9 cellular contexts compared by ENCODE assay signal in genomic region chr6:111759836-111760785, GRCh38.
A peak's percentile ranks its signal among the peaks of the same experiment; 100 is the strongest.
DNase-seq lines count a peak whose midpoint lies in the region; ATAC-seq and TF ChIP-seq lines count a peak whose summit lies in the region.
"Had no signal": no experiment of that assay in that cellular context is flagged by ENCODE, and none has a peak within 500 bp of the region (broad histone marks: within the 10 kb centered on the region; RNA-seq: fewer than 3 reads in every experiment).

No MANE protein-coding gene starts in this region.

- peak overlapping the region in 1 of 2 donors; percentile 4 for H3K27ac ChIP-seq in prostate gland

- TF ChIP-seq CTCF in endothelial cell (IDR thresholded peaks at IDR 0.05; ENCODE audit: unreplicated experiment) (no peak), omental fat pad (IDR thresholded peaks at IDR 0.05) (no peak), GM10248 (IDR thresholded peaks at IDR 0.05; ENCODE audit: control extremely low read depth, extremely low read depth, low read depth, missing control alignments) (no peak), prostate gland (IDR thresholded peaks at IDR 0.05) (no peak)

- H3K36me3 ChIP-seq in prostate gland: no peaks in the 10 kb centered on the region

- H3K4me1 Mint-ChIP-seq in T-helper 17 cell (peaks cover 77% of the 10 kb centered on the region), endothelial cell (ENCODE audit: unreplicated experiment) (peaks cover 89% of the 10 kb centered on the region)

- no peaks in the 10 kb centered on the region for H3K4me1 ChIP-seq in prostate gland (replicated peaks)

- no peaks in the 10 kb centered on the region for H3K27me3 ChIP-seq in prostate gland (replicated peaks; ENCODE audit: insufficient read depth)

- no peak overlapping the region for H3K4me3 ChIP-seq in prostate gland

- no peak for TF ChIP-seq POLR2A in prostate gland (IDR thresholded peaks at IDR 0.05)

- POLR2A ChIA-PET in GM10248 (lab: Yijun Ruan, JAX): no interaction called here

- H3K27ac Mint-ChIP-seq in T-helper 17 cell (peak overlapping the region; percentile 100), endothelial cell (ENCODE audit: unreplicated experiment) (peak overlapping the region; percentile 88)

- peak; percentile 64 for ATAC-seq in T-helper 17 cell
- peak; percentile 41 for ATAC-seq in omental fat pad (ENCODE audit: low FRiP score)

- intact Hi-C loops in prostate gland (cut with DNase I): no loop called here

- H3K4me3 Mint-ChIP-seq in T-helper 17 cell: peak overlapping the region; percentile 95
- peak overlapping the region; percentile 78 for H3K4me3 Mint-ChIP-seq in endothelial cell (ENCODE audit: unreplicated experiment)

- DNase-seq in CD1c-positive myeloid dendritic cell (ENCODE audit: extremely low spot score) (peak; percentile 56), T-helper 17 cell (peak in 1 of 3 donors; percentile 34), endothelial cell (ENCODE audit: low spot score) (no peak), omental fat pad (ENCODE audit: low spot score) (no peak), GM10248 (ENCODE audit: extremely low spot score) (no peak), prostate gland (ENCODE audit: low spot score) (no peak), NCI-H146 (lab: John Stamatoyannopoulos, UW) (no peak), SW480 (ENCODE audit: low spot score) (no peak)
- DNase-seq: NCI-H510A treated with DMSO at 0.1 percent for 48 hours had no signal

- peaks cover 15% of the 10 kb centered on the region for H3K36me3 Mint-ChIP-seq in T-helper 17 cell (ENCODE audit: low read depth)
- H3K36me3 Mint-ChIP-seq in endothelial cell (ENCODE audit: low read depth, unreplicated experiment): peaks cover 34% of the 10 kb centered on the region

- H3K27me3 Mint-ChIP-seq in T-helper 17 cell (no peaks in the 10 kb centered on the region), endothelial cell (ENCODE audit: unreplicated experiment) (peaks cover 17% of the 10 kb centered on the region)

- H3K9me3 Mint-ChIP-seq in endothelial cell (ENCODE audit: unreplicated experiment): no peaks in the 10 kb centered on the region

- 70% methylated on average over 18 of the region's 18 CpGs for WGBS in prostate gland

- H3K9me3 ChIP-seq in T-helper 17 cell (ENCODE audit: control insufficient read depth, low read length, poor library complexity, severe bottlenecking) (peaks cover 3% of the 10 kb centered on the region), prostate gland (no peaks in the 10 kb centered on the region)

- CTCF ChIA-PET in GM10248 (lab: Yijun Ruan, JAX): interaction anchor here (1.2 to 1.9 kb wide), 3 partner anchors 10 to 19 kb away, joined by 4 to 6 read pairs (median 5); no protein-coding TSS in a partner anchor
